Comparison of ENCODE assay signal across 20 cellular contexts in the genomic region with DNA sequence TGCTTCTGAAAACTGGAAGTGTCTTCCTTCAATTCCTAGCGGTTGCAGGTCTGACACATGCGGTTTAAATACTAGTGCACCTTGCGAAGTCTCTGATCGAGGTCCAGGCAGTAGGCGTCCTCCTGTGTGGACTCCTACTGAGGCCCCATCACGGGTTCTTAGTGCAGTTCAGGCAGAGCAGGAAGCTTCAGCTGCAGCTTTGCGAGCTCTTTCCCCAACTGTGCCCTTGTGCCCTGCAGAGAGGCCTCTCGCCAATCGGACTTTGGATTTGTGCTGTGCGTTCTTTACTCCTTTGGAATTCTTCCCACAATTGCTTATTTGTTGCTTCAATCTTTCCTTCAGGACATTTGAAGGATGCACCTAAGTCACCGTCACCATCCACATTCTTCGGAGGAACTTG.
"Had no signal": no experiment of that assay in that cellular context is flagged by ENCODE, and none has a peak within 500 bp of the region (broad histone marks: within the 10 kb centered on the region; RNA-seq: fewer than 3 reads in every experiment).

No MANE protein-coding gene starts in this region.

- H3K4me3 ChIP-seq: colonic mucosa, esophagus muscularis mucosa, gastroesophageal sphincter, heart left ventricle, hepatocyte, left ventricle myocardium inferior, lower lobe of right lung, testis, tibial artery had no signal

- H3K27ac ChIP-seq: colonic mucosa, esophagus muscularis mucosa, foreskin keratinocyte, gastroesophageal sphincter, heart left ventricle, hepatocyte, left ventricle myocardium inferior, lower lobe of right lung, parathyroid adenoma, testis, tibial artery had no signal

- H3K27me3 ChIP-seq: colonic mucosa, esophagus muscularis mucosa, foreskin keratinocyte, gastroesophageal sphincter, heart left ventricle, hepatocyte, neutrophil, testis, tibial artery had no signal

- DNase-seq: colonic mucosa; effector CD8-positive, alpha-beta T cell; foreskin keratinocyte; heart left ventricle; kidney; left ventricle myocardium inferior; lower lobe of right lung; naive B cell; stimulated activated CD4-positive, alpha-beta T cell treated with anti-CD3 and anti-CD28 coated beads, Interleukin-4, amount 100 ng/mL, for 4 hours; stimulated activated naive CD8-positive, alpha-beta T cell treated with anti-CD3 and anti-CD28 coated beads, Interleukin-15, Interleukin-2, amounts not matched to agents 100 U/mL and 50 U/mL, for 24 hours; testis; tibial artery had no signal

- H3K4me1 ChIP-seq: colonic mucosa, parathyroid adenoma, testis had no signal

- ATAC-seq: foreskin keratinocyte; gastroesophageal sphincter; lower lobe of right lung; natural killer cell treated with Interleukin-12 subunit alpha and Interleukin-12 subunit beta and Interleukin-15 and Interleukin-18, amount 100 ng/mL, for 72 hours; sciatic nerve; stimulated activated memory B cell treated with anti-CD40 and anti-IgM and Interleukin-4, amounts not matched to agents 10 μg/mL and 1 μg/mL and 100 μg/mL, for 72 hours; stimulated activated naive CD8-positive, alpha-beta T cell treated with anti-CD3 and anti-CD28 coated beads, Interleukin-15, Interleukin-2, amounts not matched to agents 100 U/mL and 50 U/mL, for 24 hours had no signal

- H3K9me3 ChIP-seq: colonic mucosa, esophagus muscularis mucosa, gastroesophageal sphincter, heart left ventricle, left ventricle myocardium inferior, lower lobe of right lung, neutrophil, testis, tibial artery had no signal
